ENCODE assay signal across 37 cellular contexts in genomic region chr7:136549756-136550155, GRCh38.
"Had no signal": no experiment of that assay in that cellular context is flagged by ENCODE, and none has a peak within 500 bp of the region (broad histone marks: within the 10 kb centered on the region; RNA-seq: fewer than 3 reads in every experiment).

No MANE protein-coding gene starts in this region.

- H3K27ac Mint-ChIP-seq: activated B cell treated with CpG ODN at 0.5 μM for 24 hours; activated CD8-positive, alpha-beta T cell treated with anti-CD3 and anti-CD28 coated beads for 36 hours; activated naive CD4-positive, alpha-beta T cell treated with anti-CD3 and anti-CD28 coated beads for 36 hours; activated naive CD4-positive, alpha-beta T cell treated with anti-CD3 and anti-CD28 coated beads, Interleukin-2, amount 50 U/mL, for 24 hours; activated naive CD8-positive, alpha-beta T cell treated with anti-CD3 and anti-CD28 coated beads for 36 hours; activated naive CD8-positive, alpha-beta T cell treated with anti-CD3 and anti-CD28 coated beads, Interleukin-2, amount 50 U/mL, for 24 hours; activated T-helper 1 cell treated with anti-CD3 and anti-CD28 coated beads, Interleukin-12 subunit alpha, Interleukin-12 subunit beta, Interleukin-2, Interleukin-4 antibody, amounts not matched to agents 30 ng/mL and 10 ng/mL and 1 ng/mL, durations not matched to agents 14 hours and 24 hours and 36 hours; activated T-helper 2 cell treated with anti-CD3 and anti-CD28 coated beads, Interferon-gamma antibody, Interleukin-2, Interleukin-4, amounts not matched to agents 10 μg/mL and 5 μg/mL and 100 μg/mL, durations not matched to agents 14 hours and 24 hours and 36 hours; brain; T-helper 17 cell; T-helper 2 cell treated with Interferon-gamma antibody and Interleukin-4, amounts not matched to agents 5 μg/mL and 100 μg/mL, for 36 hours had no signal

- H3K4me3 ChIP-seq: adrenal gland, breast epithelium, cardiac muscle cell, colonic mucosa, esophagus squamous epithelium had no signal

- FAIRE-seq: endometrium, endothelial cell of umbilical vein, frontal cortex had no signal

- H3K27me3 ChIP-seq: adrenal gland, breast epithelium, cardiac muscle cell, colonic mucosa, esophagus squamous epithelium had no signal

- H3K4me1 Mint-ChIP-seq: activated B cell treated with CpG ODN at 0.5 μM for 24 hours; activated naive CD4-positive, alpha-beta T cell treated with anti-CD3 and anti-CD28 coated beads, Interleukin-2, amount 50 U/mL, for 24 hours; activated naive CD8-positive, alpha-beta T cell treated with anti-CD3 and anti-CD28 coated beads for 36 hours; activated naive CD8-positive, alpha-beta T cell treated with anti-CD3 and anti-CD28 coated beads, Interleukin-2, amount 50 U/mL, for 24 hours; T-helper 17 cell had no signal

- H3K4me1 ChIP-seq: adrenal gland, breast epithelium, colonic mucosa, esophagus squamous epithelium had no signal

- H3K36me3 Mint-ChIP-seq: activated naive CD4-positive, alpha-beta T cell treated with anti-CD3 and anti-CD28 coated beads, Interleukin-2, amount 50 U/mL, for 24 hours; activated naive CD8-positive, alpha-beta T cell treated with anti-CD3 and anti-CD28 coated beads for 36 hours; brain had no signal

- H3K9me3 Mint-ChIP-seq: activated B cell treated with CpG ODN at 0.5 μM for 24 hours; activated CD8-positive, alpha-beta T cell treated with anti-CD3 and anti-CD28 coated beads for 36 hours; activated naive CD8-positive, alpha-beta T cell treated with anti-CD3 and anti-CD28 coated beads for 36 hours; activated T-helper 1 cell treated with anti-CD3 and anti-CD28 coated beads, Interleukin-12 subunit alpha, Interleukin-12 subunit beta, Interleukin-2, Interleukin-4 antibody, amounts not matched to agents 30 ng/mL and 10 ng/mL and 1 ng/mL, durations not matched to agents 14 hours and 24 hours and 36 hours; activated T-helper 2 cell treated with anti-CD3 and anti-CD28 coated beads, Interferon-gamma antibody, Interleukin-2, Interleukin-4, amounts not matched to agents 10 μg/mL and 5 μg/mL and 100 μg/mL, durations not matched to agents 14 hours and 24 hours and 36 hours; brain had no signal

- H3K36me3 ChIP-seq: adrenal gland, breast epithelium, cardiac muscle cell, colonic mucosa, esophagus squamous epithelium, WERI-Rb-1 had no signal

- H3K9me3 ChIP-seq: adrenal gland, breast epithelium, colonic mucosa, esophagus squamous epithelium had no signal

- H3K27ac ChIP-seq: adrenal gland, breast epithelium, cardiac muscle cell, colonic mucosa, epithelial cell of prostate, esophagus squamous epithelium, WERI-Rb-1 had no signal

- H3K4me3 Mint-ChIP-seq: activated B cell treated with CpG ODN at 0.5 μM for 24 hours; activated CD8-positive, alpha-beta T cell treated with anti-CD3 and anti-CD28 coated beads for 36 hours; activated naive CD4-positive, alpha-beta T cell treated with anti-CD3 and anti-CD28 coated beads for 36 hours; activated naive CD4-positive, alpha-beta T cell treated with anti-CD3 and anti-CD28 coated beads, Interleukin-2, amount 50 U/mL, for 24 hours; activated naive CD8-positive, alpha-beta T cell treated with anti-CD3 and anti-CD28 coated beads for 36 hours; activated naive CD8-positive, alpha-beta T cell treated with anti-CD3 and anti-CD28 coated beads, Interleukin-2, amount 50 U/mL, for 24 hours; activated T-helper 1 cell treated with anti-CD3 and anti-CD28 coated beads, Interleukin-12 subunit alpha, Interleukin-12 subunit beta, Interleukin-2, Interleukin-4 antibody, amounts not matched to agents 30 ng/mL and 10 ng/mL and 1 ng/mL, durations not matched to agents 14 hours and 24 hours and 36 hours; brain; T-helper 17 cell; T-helper 2 cell treated with Interferon-gamma antibody and Interleukin-4, amounts not matched to agents 5 μg/mL and 100 μg/mL, for 36 hours had no signal

- ATAC-seq: activated CD4-positive, CD25-positive, alpha-beta regulatory T cell treated with anti-CD3 and anti-CD28 coated beads, Interleukin-2, amount 50 U/mL, for 24 hours; activated CD8-positive, alpha-beta T cell treated with anti-CD3 and anti-CD28 coated beads for 36 hours; activated naive CD8-positive, alpha-beta T cell treated with anti-CD3 and anti-CD28 coated beads, Interleukin-2, amount 50 U/mL, for 24 hours; T-helper 17 cell had no signal

- H3K27me3 Mint-ChIP-seq: activated B cell treated with CpG ODN at 0.5 μM for 24 hours; activated CD8-positive, alpha-beta T cell treated with anti-CD3 and anti-CD28 coated beads for 36 hours; activated naive CD4-positive, alpha-beta T cell treated with anti-CD3 and anti-CD28 coated beads, Interleukin-2, amount 50 U/mL, for 24 hours; activated naive CD8-positive, alpha-beta T cell treated with anti-CD3 and anti-CD28 coated beads for 36 hours; activated naive CD8-positive, alpha-beta T cell treated with anti-CD3 and anti-CD28 coated beads, Interleukin-2, amount 50 U/mL, for 24 hours; brain; T-helper 17 cell had no signal

- DNase-seq: activated B cell treated with CpG ODN at 0.5 μM for 24 hours; activated CD4-positive, alpha-beta T cell treated with anti-CD3 and anti-CD28 coated beads for 48 hours; activated CD4-positive, alpha-beta T cell treated with anti-CD3 and anti-CD28 coated beads, Interleukin-2, amount 50 U/mL, for 1 hour; activated CD4-positive, alpha-beta T cell treated with anti-CD3 and anti-CD28 coated beads, Interleukin-2, amount 50 U/mL, for 48 hours; activated CD8-positive, alpha-beta memory T cell treated with anti-CD3 and anti-CD28 coated beads for 24 hours; activated CD8-positive, alpha-beta memory T cell treated with anti-CD3 and anti-CD28 coated beads, Interleukin-2, amount 50 U/mL, for 4 hours; activated CD8-positive, alpha-beta T cell treated with anti-CD3 and anti-CD28 coated beads for 36 hours; activated effector memory CD4-positive, alpha-beta T cell treated with anti-CD3 and anti-CD28 coated beads, Interleukin-2, amount 50 U/mL, for 16 hours; activated naive CD4-positive, alpha-beta T cell treated with anti-CD3 and anti-CD28 coated beads for 36 hours; activated naive CD8-positive, alpha-beta T cell treated with anti-CD3 and anti-CD28 coated beads for 36 hours; activated naive CD8-positive, alpha-beta T cell treated with anti-CD3 and anti-CD28 coated beads, Interleukin-2, amount 50 U/mL, for 24 hours; activated T-cell treated with anti-CD3 and anti-CD28 coated beads, Interleukin-2, amount 50 U/mL, for 1 hour; activated T-cell treated with anti-CD3 and anti-CD28 coated beads, Interleukin-2, amount 50 U/mL, for 48 hours; adrenal gland; amygdala; aorta; central memory CD4-positive, alpha-beta T cell; cerebellar nuclear complex; colonic mucosa; effector CD8-positive, alpha-beta T cell; esophagus squamous epithelium; head of caudate nucleus; T-helper 17 cell; T1000; WERI-Rb-1 had no signal
